Comparison of ENCODE assay signal across 8 cellular contexts in genomic region chr7:129553861-129554530, GRCh38. TPM values are rescaled to one million over a fixed set of nuclear protein-coding genes. Genes with fewer than 3 reads are reported as not detected.
DNase-seq lines count a peak whose midpoint lies in the region; ATAC-seq and TF ChIP-seq lines count a peak whose summit lies in the region.

No MANE protein-coding gene starts in this region.

- H3K27ac ChIP-seq in uterus: no peak overlapping the region

- H3K4me1 ChIP-seq in uterus: no peaks in the 10 kb centered on the region

- H3K4me3 Mint-ChIP-seq in memory B cell: no peak overlapping the region

- no peak for TF ChIP-seq POLR2A in uterus (IDR thresholded peaks at IDR 0.05)

- no peak overlapping the region for H3K4me3 ChIP-seq in uterus

- intact Hi-C loops in uterus (cut with DNase I; ENCODE audit: low total_unique reads): no loop called here

- no peak for TF ChIP-seq CTCF in uterus (IDR thresholded peaks at IDR 0.05)

- no peak overlapping the region for H3K27ac Mint-ChIP-seq in memory B cell

- ATAC-seq in memory B cell (ENCODE audit: low read depth): peak; percentile 66
- ATAC-seq in GM19397 (IDR thresholded peaks at IDR 0.05; ENCODE audit: unreplicated experiment): no peak

- H3K9me3 Mint-ChIP-seq in memory B cell: no peaks in the 10 kb centered on the region

- H3K4me1 Mint-ChIP-seq in memory B cell: peaks cover 5% of the 10 kb centered on the region

- no peaks in the 10 kb centered on the region for H3K36me3 ChIP-seq in uterus

- DNase-seq in EH (ENCODE audit: low read depth) (peak; percentile 65), NCI-H2171 treated with DMSO at 0.1 percent for 48 hours (lab: John Stamatoyannopoulos, UW) (peak; percentile 21), memory B cell (ENCODE audit: low spot score in 2 of 2) (no peak), dedifferentiated amniotic fluid mesenchymal stem cell (ENCODE audit: extremely low spot score) (no peak), uterus (no peak), epidermal melanocyte (ENCODE audit: insufficient read length, low spot score) (no peak)
- peak; percentile 71 for DNase-seq in activated CD8-positive, alpha-beta memory T cell treated with anti-CD3 and anti-CD28 coated beads, Interleukin-2, amount 50 U/mL, for 48 hours

- H3K9me3 ChIP-seq in uterus: no peaks in the 10 kb centered on the region

- H3K27me3 ChIP-seq in uterus: no peaks in the 10 kb centered on the region

- no peaks in the 10 kb centered on the region for H3K36me3 Mint-ChIP-seq in memory B cell

- H3K27me3 Mint-ChIP-seq in memory B cell: peaks cover 5% of the 10 kb centered on the region

RNA-seq across cellular contexts. Expression of gene SMKR1, which starts 51.7 kb away (rescaled TPM):
- total RNA-seq in uterus: 1 to 10 TPM in 1 of 4 donors, under 1 TPM in 1, not detected in 2; 0.35 to 1.7 TPM

RNA-seq across cellular contexts. Expression of gene NRF1, which starts 57.5 kb away (rescaled TPM):
- total RNA-seq in uterus: 10 to 100 TPM; 18.2 to 56.5 (median 40.4) TPM

Comparison
In these comparisons a context has a peak if more than half of its experiments do, and no peak if none do; other contexts are left out.
1. DNase-seq: peak in EH (single experiment), NCI-H2171 treated with DMSO at 0.1 percent for 48 hours (single experiment) and activated CD8-positive, alpha-beta memory T cell treated with anti-CD3 and anti-CD28 coated beads, Interleukin-2, amount 50 U/mL, for 48 hours (single experiment); none in memory B cell (0 of 2), dedifferentiated amniotic fluid mesenchymal stem cell (single experiment), uterus (0 of 2) and epidermal melanocyte (single experiment).